In genomic region chr1:237016626-237017025, GRCh38 we compare ENCODE assay signal across 1 cellular context.
TF ChIP-seq lines count a peak whose summit lies in the region.

No MANE protein-coding gene starts in this region.

TF ChIP-seq in WTC11, 78 proteins besides CTCF, POLR2A, EP300 and RAD21 (continued from another document):
- TF ChIP-seq ZNF532 (CRISPR knock-in tag; IDR thresholded peaks at IDR 0.05; ENCODE audit: borderline replicate concordance) = no peak
- no peak for TF ChIP-seq ZMAT4 (CRISPR knock-in tag; IDR thresholded peaks at IDR 0.05)
- no peak for TF ChIP-seq NFYB (CRISPR knock-in tag; conservative IDR thresholded peaks at IDR 0.05; ENCODE audit: low read depth)
- TF ChIP-seq ZSCAN18 (CRISPR knock-in tag; IDR thresholded peaks at IDR 0.05) = no peak
- TF ChIP-seq USF2 (CRISPR knock-in tag; IDR thresholded peaks at IDR 0.05) = no peak
- TF ChIP-seq AFF4 (CRISPR knock-in tag; IDR thresholded peaks at IDR 0.05; ENCODE audit: borderline replicate concordance) = no peak
- no peak for TF ChIP-seq ZNF232 (CRISPR knock-in tag; IDR thresholded peaks at IDR 0.05)
- TF ChIP-seq NR2C2 (CRISPR knock-in tag; IDR thresholded peaks at IDR 0.05) = no peak
- TF ChIP-seq RORB (CRISPR knock-in tag; IDR thresholded peaks at IDR 0.05) = no peak
- no peak for TF ChIP-seq ZNF281 (CRISPR knock-in tag; IDR thresholded peaks at IDR 0.05)
